ENCODE assay signal across 1 cellular context in the genomic region with DNA sequence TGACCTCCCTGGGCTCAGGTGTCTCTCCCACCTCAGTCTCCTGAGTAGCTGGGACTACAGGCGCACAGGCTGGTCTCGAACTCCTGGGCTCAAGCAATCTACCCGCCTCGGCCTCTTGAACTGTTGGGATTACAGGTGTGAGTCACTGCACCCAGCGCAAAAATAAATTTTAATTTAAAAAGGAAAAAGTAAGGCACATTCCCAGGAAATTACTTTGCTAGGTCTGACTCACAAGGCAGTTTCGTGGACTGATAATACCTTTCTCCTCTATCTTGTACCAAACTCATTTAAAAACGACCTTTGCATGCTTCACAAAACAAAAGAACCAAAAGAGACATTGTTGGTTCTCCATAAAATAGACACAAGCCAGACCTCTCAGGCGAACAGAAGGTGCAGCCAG.
TF ChIP-seq lines count a peak whose summit lies in the region.

No MANE protein-coding gene starts in this region.

TF ChIP-seq in SK-N-SH treated with all-trans-retinoic acid at 6 μM for 48 hours, 23 proteins besides CTCF, POLR2A, EP300 and RAD21 (continued from another document):
- TF ChIP-seq, protein P1, sequence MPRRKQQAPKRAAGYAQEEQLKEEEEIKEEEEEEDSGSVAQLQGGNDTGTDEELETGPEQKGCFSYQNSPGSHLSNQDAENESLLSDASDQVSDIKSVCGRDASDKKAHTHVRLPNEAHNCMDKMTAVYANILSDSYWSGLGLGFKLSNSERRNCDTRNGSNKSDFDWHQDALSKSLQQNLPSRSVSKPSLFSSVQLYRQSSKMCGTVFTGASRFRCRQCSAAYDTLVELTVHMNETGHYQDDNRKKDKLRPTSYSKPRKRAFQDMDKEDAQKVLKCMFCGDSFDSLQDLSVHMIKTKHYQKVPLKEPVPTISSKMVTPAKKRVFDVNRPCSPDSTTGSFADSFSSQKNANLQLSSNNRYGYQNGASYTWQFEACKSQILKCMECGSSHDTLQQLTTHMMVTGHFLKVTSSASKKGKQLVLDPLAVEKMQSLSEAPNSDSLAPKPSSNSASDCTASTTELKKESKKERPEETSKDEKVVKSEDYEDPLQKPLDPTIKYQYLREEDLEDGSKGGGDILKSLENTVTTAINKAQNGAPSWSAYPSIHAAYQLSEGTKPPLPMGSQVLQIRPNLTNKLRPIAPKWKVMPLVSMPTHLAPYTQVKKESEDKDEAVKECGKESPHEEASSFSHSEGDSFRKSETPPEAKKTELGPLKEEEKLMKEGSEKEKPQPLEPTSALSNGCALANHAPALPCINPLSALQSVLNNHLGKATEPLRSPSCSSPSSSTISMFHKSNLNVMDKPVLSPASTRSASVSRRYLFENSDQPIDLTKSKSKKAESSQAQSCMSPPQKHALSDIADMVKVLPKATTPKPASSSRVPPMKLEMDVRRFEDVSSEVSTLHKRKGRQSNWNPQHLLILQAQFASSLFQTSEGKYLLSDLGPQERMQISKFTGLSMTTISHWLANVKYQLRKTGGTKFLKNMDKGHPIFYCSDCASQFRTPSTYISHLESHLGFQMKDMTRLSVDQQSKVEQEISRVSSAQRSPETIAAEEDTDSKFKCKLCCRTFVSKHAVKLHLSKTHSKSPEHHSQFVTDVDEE (CRISPR knock-in tag; IDR thresholded peaks at IDR 0.05) = no peak
- TF ChIP-seq ZNF565 (CRISPR knock-in tag; conservative IDR thresholded peaks at IDR 0.05; ENCODE audit: low read depth) = no peak
